In genomic region chr14:68984686-68985085, GRCh38 we compare ENCODE assay signal across 7 cellular contexts.
"Had no signal": no experiment of that assay in that cellular context is flagged by ENCODE, and none has a peak within 500 bp of the region (broad histone marks: within the 10 kb centered on the region; RNA-seq: fewer than 3 reads in every experiment).

No MANE protein-coding gene starts in this region.

- H3K36me3 ChIP-seq: HAP-1 had no signal

- H3K9ac ChIP-seq: GM23248 had no signal

- H3K4me3 Mint-ChIP-seq: HFFc6 had no signal

- H3K27ac Mint-ChIP-seq: HFFc6 had no signal

- DNase-seq: GM23248, GOT3, H7, HFFc6, IMR-90 had no signal

- H3K27ac ChIP-seq: GM23248 had no signal

- H3K9me3 Mint-ChIP-seq: HFFc6 had no signal

- FAIRE-seq: K562 had no signal

- H3K4me3 ChIP-seq: GM23248, HAP-1, K562 had no signal

- H2AFZ ChIP-seq: GM23248 had no signal

- H3K9me3 ChIP-seq: HAP-1 had no signal
